Comparison of ENCODE assay signal across 8 cellular contexts in the genomic region with DNA sequence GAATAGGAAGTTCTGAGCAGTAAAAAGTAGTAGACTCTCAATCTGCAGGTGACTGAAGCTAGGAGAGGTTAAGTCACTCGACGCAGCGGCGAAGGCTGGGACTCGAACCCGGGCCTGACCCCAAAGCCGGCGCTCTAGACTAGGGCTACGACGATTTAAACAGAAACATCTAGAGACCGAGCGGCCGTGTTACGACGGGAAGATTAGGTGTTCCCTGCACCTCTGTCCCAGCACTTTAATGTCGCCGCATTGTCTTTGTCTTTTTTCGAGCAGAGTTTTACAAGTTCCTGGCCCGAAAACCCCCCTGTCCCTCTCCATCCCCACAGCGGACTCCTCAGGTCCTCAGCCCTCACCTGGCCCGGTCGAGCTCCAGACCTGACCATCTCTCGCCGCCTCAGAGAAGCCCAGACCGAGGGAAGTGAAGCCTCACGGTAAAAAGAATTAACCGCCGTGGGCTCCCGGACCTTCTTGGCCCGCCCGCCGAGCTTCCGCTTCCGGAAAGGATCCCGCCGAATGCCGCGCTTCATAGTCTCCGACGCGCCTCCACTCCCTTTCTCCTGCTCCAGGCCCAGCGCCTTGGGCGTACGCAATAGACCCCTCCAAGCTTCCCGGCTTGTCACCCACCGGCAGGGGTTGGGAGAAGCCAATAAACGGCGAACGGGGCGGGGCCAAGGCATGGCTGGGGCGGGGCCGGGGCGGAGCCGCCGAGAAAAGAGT. TPM values are rescaled to one million over a fixed set of nuclear protein-coding genes. Genes with fewer than 3 reads are reported as not detected.
DNase-seq lines count a peak whose midpoint lies in the region; ATAC-seq and TF ChIP-seq lines count a peak whose summit lies in the region.

A gene with protein sequence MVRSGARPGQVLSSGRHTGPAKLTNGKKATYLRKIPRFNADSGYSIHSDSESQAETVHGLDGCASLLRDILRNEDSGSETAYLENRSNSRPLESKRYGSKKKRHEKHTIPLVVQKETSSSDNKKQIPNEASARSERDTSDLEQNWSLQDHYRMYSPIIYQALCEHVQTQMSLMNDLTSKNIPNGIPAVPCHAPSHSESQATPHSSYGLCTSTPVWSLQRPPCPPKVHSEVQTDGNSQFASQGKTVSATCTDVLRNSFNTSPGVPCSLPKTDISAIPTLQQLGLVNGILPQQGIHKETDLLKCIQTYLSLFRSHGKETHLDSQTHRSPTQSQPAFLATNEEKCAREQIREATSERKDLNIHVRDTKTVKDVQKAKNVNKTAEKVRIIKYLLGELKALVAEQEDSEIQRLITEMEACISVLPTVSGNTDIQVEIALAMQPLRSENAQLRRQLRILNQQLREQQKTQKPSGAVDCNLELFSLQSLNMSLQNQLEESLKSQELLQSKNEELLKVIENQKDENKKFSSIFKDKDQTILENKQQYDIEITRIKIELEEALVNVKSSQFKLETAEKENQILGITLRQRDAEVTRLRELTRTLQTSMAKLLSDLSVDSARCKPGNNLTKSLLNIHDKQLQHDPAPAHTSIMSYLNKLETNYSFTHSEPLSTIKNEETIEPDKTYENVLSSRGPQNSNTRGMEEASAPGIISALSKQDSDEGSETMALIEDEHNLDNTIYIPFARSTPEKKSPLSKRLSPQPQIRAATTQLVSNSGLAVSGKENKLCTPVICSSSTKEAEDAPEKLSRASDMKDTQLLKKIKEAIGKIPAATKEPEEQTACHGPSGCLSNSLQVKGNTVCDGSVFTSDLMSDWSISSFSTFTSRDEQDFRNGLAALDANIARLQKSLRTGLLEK (minus strand): TSS at position 439 of the 717 bp plus-strand sequence. CDS start 56 bp downstream, at position 383.

- intact Hi-C loops in activated T-helper 2 cell treated with anti-CD3 and anti-CD28 coated beads, Interferon-gamma antibody, Interleukin-2, Interleukin-4, amounts not matched to agents 10 μg/mL and 5 μg/mL and 100 μg/mL, durations not matched to agents 14 hours and 24 hours and 36 hours (cut with micrococcal nuclease) = loop anchor here (1.0 to 5.0 kb wide), 2 partner anchors 79 to 376 kb away; a partner anchor contains a TSS

- peaks cover 28% of the 10 kb centered on the region for H3K4me1 Mint-ChIP-seq in activated T-helper 2 cell treated with anti-CD3 and anti-CD28 coated beads, Interferon-gamma antibody, Interleukin-2, Interleukin-4, amounts not matched to agents 10 μg/mL and 5 μg/mL and 100 μg/mL, durations not matched to agents 14 hours and 24 hours and 36 hours (ENCODE audit: low read depth)
- peaks cover 6 to 14% of the 10 kb centered on the region in 2 donors for H3K4me1 Mint-ChIP-seq in natural killer cell treated with Interleukin-12 subunit alpha and Interleukin-12 subunit beta and Interleukin-15 and Interleukin-18, amount 100 ng/mL, for 72 hours (ENCODE audit: low read depth in 2 of 2)

- peak within 1 kb of the TSS; percentile 93 for H3K4me3 Mint-ChIP-seq in activated T-helper 2 cell treated with anti-CD3 and anti-CD28 coated beads, Interferon-gamma antibody, Interleukin-2, Interleukin-4, amounts not matched to agents 10 μg/mL and 5 μg/mL and 100 μg/mL, durations not matched to agents 14 hours and 24 hours and 36 hours (ENCODE audit: low read depth)
- peak within 1 kb of the TSS; percentile 94 for H3K4me3 Mint-ChIP-seq in natural killer cell treated with Interleukin-12 subunit alpha and Interleukin-12 subunit beta and Interleukin-15 and Interleukin-18, amount 100 ng/mL, for 72 hours

- peak within 1 kb of the TSS; percentile 87 for H3K27ac Mint-ChIP-seq in activated T-helper 2 cell treated with anti-CD3 and anti-CD28 coated beads, Interferon-gamma antibody, Interleukin-2, Interleukin-4, amounts not matched to agents 10 μg/mL and 5 μg/mL and 100 μg/mL, durations not matched to agents 14 hours and 24 hours and 36 hours
- H3K27ac Mint-ChIP-seq in natural killer cell treated with Interleukin-12 subunit alpha and Interleukin-12 subunit beta and Interleukin-15 and Interleukin-18, amount 100 ng/mL, for 72 hours = peak within 1 kb of the TSS; percentile 85 to 93

- H3K36me3 Mint-ChIP-seq in activated T-helper 2 cell treated with anti-CD3 and anti-CD28 coated beads, Interferon-gamma antibody, Interleukin-2, Interleukin-4, amounts not matched to agents 10 μg/mL and 5 μg/mL and 100 μg/mL, durations not matched to agents 14 hours and 24 hours and 36 hours (ENCODE audit: low read depth) = no peaks in the 10 kb centered on the region
- H3K36me3 Mint-ChIP-seq in natural killer cell treated with Interleukin-12 subunit alpha and Interleukin-12 subunit beta and Interleukin-15 and Interleukin-18, amount 100 ng/mL, for 72 hours = no peaks in the 10 kb centered on the region

- TF ChIP-seq POLR2A in Raji (IDR thresholded peaks at IDR 0.05; ENCODE audit: insufficient read depth, low read depth, low read length) = peak; percentile 56; the same call in 1 of the 2 replicates

- H3K4me3 ChIP-seq in fibroblast of pulmonary artery (replicated peaks; ENCODE audit: low read depth, low read length) = peak within 1 kb of the TSS; percentile 97

- ATAC-seq in natural killer cell treated with Interleukin-12 subunit alpha and Interleukin-12 subunit beta and Interleukin-15 and Interleukin-18, amount 100 ng/mL, for 72 hours = peak; percentile 93 to 98

- H3K27me3 Mint-ChIP-seq in activated T-helper 2 cell treated with anti-CD3 and anti-CD28 coated beads, Interferon-gamma antibody, Interleukin-2, Interleukin-4, amounts not matched to agents 10 μg/mL and 5 μg/mL and 100 μg/mL, durations not matched to agents 14 hours and 24 hours and 36 hours (ENCODE audit: low read depth) = peaks cover 11% of the 10 kb centered on the region
- H3K27me3 Mint-ChIP-seq in natural killer cell treated with Interleukin-12 subunit alpha and Interleukin-12 subunit beta and Interleukin-15 and Interleukin-18, amount 100 ng/mL, for 72 hours = peaks cover 0 to 7% of the 10 kb centered on the region in 2 donors

- no peaks in the 10 kb centered on the region for H3K9me3 Mint-ChIP-seq in activated T-helper 2 cell treated with anti-CD3 and anti-CD28 coated beads, Interferon-gamma antibody, Interleukin-2, Interleukin-4, amounts not matched to agents 10 μg/mL and 5 μg/mL and 100 μg/mL, durations not matched to agents 14 hours and 24 hours and 36 hours
- H3K9me3 Mint-ChIP-seq in natural killer cell treated with Interleukin-12 subunit alpha and Interleukin-12 subunit beta and Interleukin-15 and Interleukin-18, amount 100 ng/mL, for 72 hours = no peaks in the 10 kb centered on the region

- no peak for TF ChIP-seq CTCF in fibroblast of pulmonary artery (IDR thresholded peaks at IDR 0.05; ENCODE audit: low read length, missing control alignments)

- DNase-seq in EH (ENCODE audit: low read depth) (peak; percentile 98), GOT3 (lab: John Stamatoyannopoulos, UW) (peak; percentile 72), LoVo (ENCODE audit: low spot score) (peak; percentile 95), fibroblast of pulmonary artery (ENCODE audit: low read depth) (peak; percentile 96)
- DNase-seq in activated T-helper 2 cell treated with anti-CD3 and anti-CD28 coated beads, Interferon-gamma antibody, Interleukin-2, Interleukin-4, amounts not matched to agents 10 μg/mL and 5 μg/mL and 100 μg/mL, durations not matched to agents 14 hours and 24 hours and 36 hours (ENCODE audit: low spot score) = peak; percentile 73
- DNase-seq in natural killer cell treated with Interleukin-12 subunit alpha and Interleukin-12 subunit beta and Interleukin-15 and Interleukin-18, amount 100 ng/mL, for 72 hours (ENCODE audit: low spot score) = peak; percentile 89
- peak; percentile 80 for DNase-seq in stimulated activated naive CD4-positive, alpha-beta T cell treated with Interleukin-2 at 50 U/mL for 16 hours (lab: John Stamatoyannopoulos, UW)

RNA-seq across cellular contexts. Expression of the gene that starts here (rescaled TPM):
- total RNA-seq in activated T-helper 2 cell treated with anti-CD3 and anti-CD28 coated beads, Interferon-gamma antibody, Interleukin-2, Interleukin-4, amounts not matched to agents 10 μg/mL and 5 μg/mL and 100 μg/mL, durations not matched to agents 14 hours and 24 hours and 36 hours = 48.0 and 51.7 TPM in 2 replicates
- total RNA-seq in natural killer cell treated with Interleukin-12 subunit alpha and Interleukin-12 subunit beta and Interleukin-15 and Interleukin-18, amount 100 ng/mL, for 72 hours = 10 to 100 TPM; 30.3 to 59.6 TPM

Comparison
In these comparisons a context has a peak if more than half of its experiments do, and no peak if none do; other contexts are left out.
1. Peak in every context shown above with its lines: DNase-seq, ATAC-seq and H3K4me3 ChIP-seq.